ENCODE assay signal across 25 cellular contexts in the genomic region with DNA sequence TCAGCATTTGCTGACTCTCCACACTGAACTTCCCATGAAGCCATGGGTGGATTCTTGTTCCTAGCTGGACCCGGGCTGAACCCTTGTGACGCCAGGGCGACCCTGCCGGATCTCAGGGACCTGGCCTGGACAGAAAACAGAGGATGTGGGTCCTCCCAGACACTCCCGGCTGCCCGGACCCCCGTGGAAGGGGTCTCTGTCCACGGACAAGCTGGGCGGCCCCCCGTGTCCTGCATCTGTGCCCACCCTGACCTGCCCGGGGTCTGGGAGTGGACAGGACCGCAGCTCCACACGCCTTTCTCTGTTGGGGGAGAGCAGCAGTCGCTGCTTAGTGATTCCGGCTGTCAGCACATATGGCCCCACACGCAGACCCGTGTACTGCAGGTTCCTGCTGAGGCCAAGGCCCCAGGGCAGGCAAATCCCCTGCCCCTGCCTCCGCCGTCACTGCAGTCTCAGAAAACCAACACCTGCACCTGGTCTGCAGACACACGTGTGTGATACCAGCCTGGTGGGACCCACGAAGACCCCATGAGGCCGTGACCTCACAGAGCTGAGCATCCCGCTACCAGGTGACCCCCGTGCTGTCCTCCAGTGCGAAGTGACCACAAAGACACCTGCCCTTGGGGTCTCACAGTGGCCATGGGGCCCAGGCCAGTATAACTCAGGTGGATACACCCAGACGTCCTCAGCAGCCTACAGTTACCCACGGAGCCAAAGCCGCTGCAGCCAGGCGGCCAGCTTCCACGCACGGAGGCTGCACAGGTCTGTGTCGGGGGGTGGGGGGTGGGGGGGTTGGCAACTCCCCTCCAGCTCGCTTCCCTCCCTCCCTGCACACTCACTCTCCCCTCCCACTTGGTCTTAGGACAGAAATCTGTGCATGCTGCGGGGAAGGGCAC. TPM values are rescaled to one million over a fixed set of nuclear protein-coding genes. Genes with fewer than 3 reads are reported as not detected.
"Had no signal": no experiment of that assay in that cellular context is flagged by ENCODE, and none has a peak within 500 bp of the region (broad histone marks: within the 10 kb centered on the region; RNA-seq: fewer than 3 reads in every experiment).

No MANE protein-coding gene starts in this region.

- H3K27ac ChIP-seq: body of pancreas, cardiac muscle cell, foreskin keratinocyte, uterus had no signal

- DNase-seq: activated B cell treated with CpG ODN at 0.5 μM for 24 hours; activated CD4-positive, alpha-beta T cell treated with anti-CD3 and anti-CD28 coated beads, Interleukin-2, amount 50 U/mL, for 1 hour; activated CD8-positive, alpha-beta T cell treated with anti-CD3 and anti-CD28 coated beads for 36 hours; activated T-cell treated with anti-CD3 and anti-CD28 coated beads, Interleukin-2, amount 50 U/mL, for 4 hours; anterior cingulate cortex; body of pancreas; foreskin keratinocyte; midbrain; naive thymus-derived CD4-positive, alpha-beta T cell; stimulated activated CD4-positive, alpha-beta T cell treated with anti-CD3 and anti-CD28 coated beads, Interleukin-1b, Interleukin-23, amount 100 ng/mL, for 48 hours; stimulated activated CD4-positive, alpha-beta T cell treated with anti-CD3 and anti-CD28 coated beads, Interleukin-4, amount 100 ng/mL, for 4 hours; stimulated activated CD8-positive, alpha-beta memory T cell treated with anti-CD3 and anti-CD28 coated beads, Interleukin-4, amount 100 ng/mL, for 48 hours; stimulated activated naive CD8-positive, alpha-beta T cell treated with anti-CD3 and anti-CD28 coated beads, Interleukin-15, amount 100 ng/mL, for 72 hours; substantia nigra; T-cell; uterus had no signal

- H3K27ac Mint-ChIP-seq: activated B cell treated with CpG ODN at 0.5 μM for 24 hours; activated CD8-positive, alpha-beta T cell treated with anti-CD3 and anti-CD28 coated beads for 36 hours; activated naive CD8-positive, alpha-beta T cell; activated T-helper 17 cell treated with anti-CD3 and anti-CD28 coated beads, Interleukin-2, amount 50 U/mL, for 72 hours; naive thymus-derived CD4-positive, alpha-beta T cell; stimulated activated memory B cell treated with anti-CD40 and anti-IgM and Interleukin-4, amounts not matched to agents 10 μg/mL and 1 μg/mL and 100 μg/mL, for 72 hours; stimulated activated naive CD8-positive, alpha-beta T cell treated with anti-CD3 and anti-CD28 coated beads, Interleukin-15, amount 100 ng/mL, for 72 hours; T-cell; type B pancreatic cell had no signal

- H3K36me3 ChIP-seq: cardiac muscle cell, uterus had no signal

- H3K4me1 Mint-ChIP-seq: activated B cell treated with CpG ODN at 0.5 μM for 24 hours; activated T-helper 17 cell treated with anti-CD3 and anti-CD28 coated beads, Interleukin-2, amount 50 U/mL, for 72 hours; naive thymus-derived CD4-positive, alpha-beta T cell; stimulated activated memory B cell treated with anti-CD40 and anti-IgM and Interleukin-4, amounts not matched to agents 10 μg/mL and 1 μg/mL and 100 μg/mL, for 72 hours; stimulated activated naive CD8-positive, alpha-beta T cell treated with anti-CD3 and anti-CD28 coated beads, Interleukin-15, amount 100 ng/mL, for 72 hours; T-cell had no signal

- H3K9me3 Mint-ChIP-seq: activated B cell treated with CpG ODN at 0.5 μM for 24 hours; activated CD8-positive, alpha-beta T cell treated with anti-CD3 and anti-CD28 coated beads for 36 hours; activated T-cell treated with anti-CD3 and anti-CD28 coated beads, Interleukin-2, amount 50 U/mL, for 4 hours; activated T-helper 17 cell treated with anti-CD3 and anti-CD28 coated beads, Interleukin-2, amount 50 U/mL, for 72 hours; naive thymus-derived CD4-positive, alpha-beta T cell; stimulated activated memory B cell treated with anti-CD40 and anti-IgM and Interleukin-4, amounts not matched to agents 10 μg/mL and 1 μg/mL and 100 μg/mL, for 72 hours; stimulated activated naive CD8-positive, alpha-beta T cell treated with anti-CD3 and anti-CD28 coated beads, Interleukin-15, amount 100 ng/mL, for 72 hours; T-cell; T-helper 2 cell treated with Interferon-gamma antibody and Interleukin-4, amounts not matched to agents 5 μg/mL and 100 μg/mL, for 36 hours; type B pancreatic cell had no signal

- H3K4me3 ChIP-seq: body of pancreas, cardiac muscle cell, smooth muscle cell, uterus had no signal

- H3K4me1 ChIP-seq: body of pancreas, foreskin keratinocyte, uterus had no signal

- H3K4me3 Mint-ChIP-seq: activated B cell treated with CpG ODN at 0.5 μM for 24 hours; activated CD8-positive, alpha-beta T cell treated with anti-CD3 and anti-CD28 coated beads for 36 hours; activated naive CD8-positive, alpha-beta T cell; activated T-cell treated with anti-CD3 and anti-CD28 coated beads, Interleukin-2, amount 50 U/mL, for 4 hours; activated T-helper 17 cell treated with anti-CD3 and anti-CD28 coated beads, Interleukin-2, amount 50 U/mL, for 72 hours; naive thymus-derived CD4-positive, alpha-beta T cell; stimulated activated memory B cell treated with anti-CD40 and anti-IgM and Interleukin-4, amounts not matched to agents 10 μg/mL and 1 μg/mL and 100 μg/mL, for 72 hours; stimulated activated naive CD8-positive, alpha-beta T cell treated with anti-CD3 and anti-CD28 coated beads, Interleukin-15, amount 100 ng/mL, for 72 hours; T-cell; T-helper 2 cell treated with Interferon-gamma antibody and Interleukin-4, amounts not matched to agents 5 μg/mL and 100 μg/mL, for 36 hours; type B pancreatic cell had no signal

- H3K4me2 ChIP-seq: smooth muscle cell had no signal

- H3K9me3 ChIP-seq: body of pancreas, uterus had no signal

- H3K27me3 Mint-ChIP-seq: activated B cell treated with CpG ODN at 0.5 μM for 24 hours; activated CD8-positive, alpha-beta T cell treated with anti-CD3 and anti-CD28 coated beads for 36 hours; activated naive CD8-positive, alpha-beta T cell; activated T-helper 17 cell treated with anti-CD3 and anti-CD28 coated beads, Interleukin-2, amount 50 U/mL, for 72 hours; naive thymus-derived CD4-positive, alpha-beta T cell; stimulated activated memory B cell treated with anti-CD40 and anti-IgM and Interleukin-4, amounts not matched to agents 10 μg/mL and 1 μg/mL and 100 μg/mL, for 72 hours; stimulated activated naive CD8-positive, alpha-beta T cell treated with anti-CD3 and anti-CD28 coated beads, Interleukin-15, amount 100 ng/mL, for 72 hours; T-cell; type B pancreatic cell had no signal

- ATAC-seq: activated CD8-positive, alpha-beta T cell treated with anti-CD3 and anti-CD28 coated beads for 36 hours; activated T-cell treated with anti-CD3 and anti-CD28 coated beads, Interleukin-2, amount 50 U/mL, for 4 hours; activated T-helper 17 cell treated with anti-CD3 and anti-CD28 coated beads, Interleukin-2, amount 50 U/mL, for 72 hours; body of pancreas; esophagus mucosa; foreskin keratinocyte; stimulated activated memory B cell treated with anti-CD40 and anti-IgM and Interleukin-4, amounts not matched to agents 10 μg/mL and 1 μg/mL and 100 μg/mL, for 72 hours; stimulated activated naive CD8-positive, alpha-beta T cell treated with anti-CD3 and anti-CD28 coated beads, Interleukin-15, amount 100 ng/mL, for 72 hours; T-cell had no signal

- H3K27me3 ChIP-seq: body of pancreas, cardiac muscle cell, foreskin keratinocyte, uterus had no signal

RNA-seq across cellular contexts. Expression of gene NKD2, which starts 50.6 kb away (rescaled TPM):
- total RNA-seq: osteocyte had no signal
- polyA plus RNA-seq: foreskin keratinocyte; naive thymus-derived CD4-positive, alpha-beta T cell had no signal
